In the genomic region with DNA sequence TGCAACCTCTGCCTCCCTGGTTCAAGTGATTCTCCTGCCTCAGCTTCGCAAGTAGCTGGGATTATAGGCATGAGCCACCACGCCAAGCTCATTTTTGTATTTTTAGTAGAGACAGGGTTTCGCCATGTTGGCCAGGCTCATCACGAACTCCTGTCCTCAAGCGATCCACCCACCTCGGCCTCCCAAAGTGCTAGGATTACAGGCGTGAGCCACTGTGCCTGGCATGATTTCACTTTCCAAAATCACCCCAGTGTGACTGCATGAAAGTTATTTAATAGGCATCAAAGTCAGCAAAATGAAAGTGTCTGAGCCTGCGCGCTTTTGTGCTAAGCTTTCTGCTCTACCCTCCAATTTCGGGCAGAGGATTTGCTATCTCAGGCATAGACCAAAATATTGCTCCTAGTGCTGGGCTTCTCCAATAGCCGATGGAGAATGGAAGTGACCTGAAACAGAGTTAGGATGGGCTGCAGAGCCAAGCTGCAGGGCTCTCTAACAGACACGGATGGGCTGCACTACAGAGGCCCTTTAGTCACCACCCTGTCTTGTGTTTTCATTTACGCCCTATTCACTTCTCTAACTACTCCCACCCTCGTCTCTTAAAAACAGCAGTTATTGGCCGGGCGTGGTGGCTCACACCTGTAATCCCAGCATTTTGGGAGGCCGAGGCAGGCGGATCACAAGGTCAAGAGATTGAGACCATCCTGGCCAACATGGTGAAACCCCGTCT, we compare ENCODE assay signal across 19 cellular contexts. TPM values are rescaled to one million over a fixed set of nuclear protein-coding genes. Genes with fewer than 3 reads are reported as not detected.
DNase-seq lines count a peak whose midpoint lies in the region; ATAC-seq and TF ChIP-seq lines count a peak whose summit lies in the region.
"Had no signal": no experiment of that assay in that cellular context is flagged by ENCODE, and none has a peak within 500 bp of the region (broad histone marks: within the 10 kb centered on the region; RNA-seq: fewer than 3 reads in every experiment).

No MANE protein-coding gene starts in this region.

- 63 to 92% (median 73%) methylated on average over 19 of the region's 19 CpGs for WGBS in psoas muscle, 3 donors
- WGBS in prostate gland, result 95% methylated on average over 19 of the region's 19 CpGs

- H3K9ac ChIP-seq in SK-N-MC (ENCODE audit: insufficient read length), result no peak overlapping the region
- H3K9ac ChIP-seq: BLaER1 treated with 17β-estradiol and CSF1 and Interleukin-3, amounts not matched to agents 10 nM and 100 nM; GM23248 had no signal

- H3K27ac ChIP-seq in 22Rv1 (peak overlapping the region; percentile 75), SK-N-MC (peak overlapping the region; percentile 39; the same call in 1 of the 2 replicates), dorsolateral prefrontal cortex (peak overlapping the region in 56 of 59 donors; percentile 6 to 99 (median 96)), psoas muscle (peak overlapping the region; percentile 78), prostate gland (no peak overlapping the region), coronary artery (no peak overlapping the region)
- H3K27ac ChIP-seq: BLaER1 treated with 17β-estradiol and CSF1 and Interleukin-3, amounts not matched to agents 10 nM and 100 nM; GM23248 had no signal

- no peak overlapping the region for H3K4me3 ChIP-seq in SK-N-MC
- no peak overlapping the region for H3K4me3 ChIP-seq in dorsolateral prefrontal cortex
- peak overlapping the region; percentile 6 for H3K4me3 ChIP-seq in psoas muscle
- no peak overlapping the region for H3K4me3 ChIP-seq in prostate gland
- no peak overlapping the region for H3K4me3 ChIP-seq in coronary artery
- H3K4me3 ChIP-seq: BLaER1 treated with 17β-estradiol and CSF1 and Interleukin-3, amounts not matched to agents 10 nM and 100 nM; GM12878; GM23248; HAP-1 had no signal

- H3K27me3 ChIP-seq in dorsolateral prefrontal cortex (no peaks in the 10 kb centered on the region), psoas muscle (ENCODE audit: insufficient read depth in 3 of 3, low read length in 2 of 3) (no peaks in the 10 kb centered on the region), prostate gland (replicated peaks; ENCODE audit: insufficient read depth) (no peaks in the 10 kb centered on the region)
- H3K27me3 ChIP-seq: BLaER1 treated with 17β-estradiol and CSF1 and Interleukin-3, amounts not matched to agents 10 nM and 100 nM had no signal

- ATAC-seq in psoas muscle (peak; percentile 43 to 80 (median 59)), GM18868 (IDR thresholded peaks at IDR 0.05; ENCODE audit: unreplicated experiment) (no peak)
- ATAC-seq: GM12878 had no signal

- H3K36me3 ChIP-seq in SK-N-MC (ENCODE audit: insufficient read depth, low read length), result no peaks in the 10 kb centered on the region
- no peaks in the 10 kb centered on the region for H3K36me3 ChIP-seq in psoas muscle (ENCODE audit: insufficient read depth in 1 of 2, low read depth in 1 of 2)
- no peaks in the 10 kb centered on the region for H3K36me3 ChIP-seq in prostate gland
- H3K36me3 ChIP-seq: HAP-1 had no signal

- intact Hi-C loops in dorsolateral prefrontal cortex (cut with DNase I) (loop anchor here in 1 of 2 donors (10.0 kb wide), 1 partner anchor 92 kb away; no protein-coding TSS in a partner anchor), psoas muscle (cut with DNase I) (loop anchor here in 1 of 2 donors (10.0 kb wide), 1 partner anchor 202 kb away; no protein-coding TSS in a partner anchor), prostate gland (cut with DNase I) (no loop called here)

- TF ChIP-seq CTCF in 22Rv1 (IDR thresholded peaks at IDR 0.05), result no peak
- no peak for TF ChIP-seq CTCF in dorsolateral prefrontal cortex (IDR thresholded peaks at IDR 0.05 in 54 of 56, conservative IDR thresholded peaks at IDR 0.05 in 2 of 56; ENCODE audit: low read depth in 1 of 56, partially characterized antibody in 56 of 56)
- TF ChIP-seq CTCF in psoas muscle (IDR thresholded peaks at IDR 0.05), result no peak
- TF ChIP-seq CTCF in prostate gland (IDR thresholded peaks at IDR 0.05), result no peak
- no peak for TF ChIP-seq CTCF in coronary artery (IDR thresholded peaks at IDR 0.05)

- no peak for DNase-seq in SK-N-MC (ENCODE audit: low read depth, low spot score)
- DNase-seq in dorsolateral prefrontal cortex, result peak in 1 of 10 donors; percentile 60
- peak in 1 of 2 donors; percentile 78 for DNase-seq in psoas muscle
- DNase-seq in T1000 (lab: John Stamatoyannopoulos, UW), result no peak
- no peak for DNase-seq in prostate gland (ENCODE audit: low spot score)
- no peak for DNase-seq in coronary artery (ENCODE audit: low spot score)
- DNase-seq: CD4-positive, CD25-positive, alpha-beta regulatory T cell; CD8-positive, alpha-beta memory T cell; DMS 273 treated with DMSO at 0.1 percent for 48 hours; DMS53; DND-41; EL; GM23248 had no signal

- H3K4me1 ChIP-seq in psoas muscle (peaks cover 14% of the 10 kb centered on the region), prostate gland (replicated peaks) (peaks cover 7% of the 10 kb centered on the region)
- H3K4me1 ChIP-seq: HAP-1 had no signal

- no peak for TF ChIP-seq POLR2A in prostate gland (IDR thresholded peaks at IDR 0.05)

- H3K9me3 ChIP-seq in SK-N-MC (ENCODE audit: low read depth, low read length) (no peaks in the 10 kb centered on the region), psoas muscle (no peaks in the 10 kb centered on the region), prostate gland (no peaks in the 10 kb centered on the region)
- H3K9me3 ChIP-seq: HAP-1 had no signal

RNA-seq across cellular contexts. Expression of a gene that starts 44.3 kb away (rescaled TPM):
- total RNA-seq in dorsolateral prefrontal cortex, result 100 to 1,000 TPM in 14 of 120 experiments, 10 to 100 TPM in 106; 26.4 to 149 (median 81.6) TPM
- total RNA-seq in psoas muscle, result 100 to 1,000 TPM in 3 of 4 donors, 10 to 100 TPM in 1; 63.2 to 252 (median 187) TPM
- polyA plus RNA-seq in psoas muscle, result 100 to 1,000 TPM in 2 of 3 donors, 1 to 10 TPM in 1; 2.1 to 235 (median 191) TPM
- 10 to 100 TPM; 13.5 to 18.4 TPM for total RNA-seq in prostate gland
- total RNA-seq: G401 had no signal

Comparison
In these comparisons a context has a peak if more than half of its experiments do, and no peak if none do; other contexts are left out.
1. H3K27ac ChIP-seq: peak in 22Rv1 (single experiment), SK-N-MC (single experiment), dorsolateral prefrontal cortex (56 of 59) and psoas muscle (single experiment); none in prostate gland (0 of 2) and coronary artery (0 of 2).